Comparison of ENCODE assay signal across 15 cellular contexts in genomic region chrX:96102997-96103396, GRCh38.
DNase-seq lines count a peak whose midpoint lies in the region; ATAC-seq and TF ChIP-seq lines count a peak whose summit lies in the region.
"Had no signal": no experiment of that assay in that cellular context is flagged by ENCODE, and none has a peak within 500 bp of the region (broad histone marks: within the 10 kb centered on the region; RNA-seq: fewer than 3 reads in every experiment).

No MANE protein-coding gene starts in this region.

- no peaks in the 10 kb centered on the region for H4K20me1 ChIP-seq in hepatocyte (ENCODE audit: insufficient read depth, poor library complexity, severe bottlenecking)

- no peak overlapping the region for H3K4me2 ChIP-seq in hepatocyte
- H3K4me2 ChIP-seq: KMS-11 had no signal

- intact Hi-C loops in right cardiac atrium (cut with DNase I), result no loop called here
- intact Hi-C loops in left ventricle myocardium inferior (cut with micrococcal nuclease), result no loop called here
- intact Hi-C loops in left lung (cut with DNase I), result no loop called here

- no peak overlapping the region for H2AFZ ChIP-seq in hepatocyte

- no peaks in the 10 kb centered on the region for H3K9me2 ChIP-seq in hepatocyte (replicated peaks; ENCODE audit: insufficient read depth)

- H3K4me1 ChIP-seq in right cardiac atrium (ENCODE audit: control insufficient read depth, insufficient read depth, low read length), result no peaks in the 10 kb centered on the region
- no peaks in the 10 kb centered on the region for H3K4me1 ChIP-seq in left ventricle myocardium inferior
- H3K4me1 ChIP-seq in left lung, result no peaks in the 10 kb centered on the region
- H3K4me1 ChIP-seq in hepatocyte (ENCODE audit: insufficient read depth), result no peaks in the 10 kb centered on the region

- H3K9me3 ChIP-seq in right cardiac atrium (ENCODE audit: control insufficient read depth, low read length), result no peaks in the 10 kb centered on the region
- H3K9me3 ChIP-seq in left ventricle myocardium inferior (replicated peaks), result no peaks in the 10 kb centered on the region
- H3K9me3 ChIP-seq in left lung, result no peaks in the 10 kb centered on the region
- H3K9me3 ChIP-seq in hepatocyte (ENCODE audit: low read depth), result no peaks in the 10 kb centered on the region
- H3K9me3 ChIP-seq: HAP-1 had no signal

- DNase-seq in right cardiac atrium, result peak in 2 of 3 donors; percentile 6 to 58
- no peak for DNase-seq in left ventricle myocardium inferior
- peak; percentile 1 for DNase-seq in NCI-H2029 treated with DMSO at 0.1 percent for 48 hours (lab: John Stamatoyannopoulos, UW)
- DNase-seq in left lung, result peak; percentile 19 to 29
- DNase-seq in NCI-H226, result no peak
- no peak for DNase-seq in Kasumi-1 (lab: John Stamatoyannopoulos, UW)
- no peak for DNase-seq in hepatocyte (ENCODE audit: low spot score)
- DNase-seq: NCI-H1105, NCI-H187 treated with DMSO at 0.1 percent for 48 hours, NCI-H69, PC-3, SW 1271 had no signal

- no peaks in the 10 kb centered on the region for H3K27me3 ChIP-seq in right cardiac atrium (ENCODE audit: control insufficient read depth, insufficient read depth)
- no peaks in the 10 kb centered on the region for H3K27me3 ChIP-seq in left ventricle myocardium inferior (ENCODE audit: low read depth)
- no peaks in the 10 kb centered on the region for H3K27me3 ChIP-seq in left lung
- H3K27me3 ChIP-seq in hepatocyte, result no peaks in the 10 kb centered on the region

- no peaks in the 10 kb centered on the region for H3K79me2 ChIP-seq in hepatocyte

- TF ChIP-seq CTCF in left ventricle myocardium inferior (IDR thresholded peaks at IDR 0.05; ENCODE audit: borderline replicate concordance), result no peak
- TF ChIP-seq CTCF in left lung (IDR thresholded peaks at IDR 0.05), result no peak
- TF ChIP-seq CTCF in hepatocyte (IDR thresholded peaks at IDR 0.05; ENCODE audit: poor library complexity), result no peak

- H3K27ac ChIP-seq in right cardiac atrium (ENCODE audit: low read length) (no peak overlapping the region), left ventricle myocardium inferior (replicated peaks) (no peak overlapping the region), left lung (no peak overlapping the region), hepatocyte (no peak overlapping the region)
- H3K27ac ChIP-seq: KMS-11 had no signal

- no peak for ATAC-seq in right cardiac atrium
- ATAC-seq in left lung, result no peak
- no peak for ATAC-seq in GM21723 (IDR thresholded peaks at IDR 0.05; ENCODE audit: unreplicated experiment)
- ATAC-seq: PC-3 had no signal

- WGBS in right cardiac atrium, result 83% methylated on average over 9 of the region's 9 CpGs
- 84% methylated on average over 9 of the region's 9 CpGs for WGBS in hepatocyte (ENCODE audit: low lambda C conversion rate, missing lambda C conversion rate)

- H3K4me3 ChIP-seq in right cardiac atrium (ENCODE audit: low read length) (no peak overlapping the region), left ventricle myocardium inferior (no peak overlapping the region), left lung (no peak overlapping the region), hepatocyte (no peak overlapping the region)
- H3K4me3 ChIP-seq: HAP-1 had no signal

- H3K36me3 ChIP-seq in left ventricle myocardium inferior (no peaks in the 10 kb centered on the region), left lung (no peaks in the 10 kb centered on the region), hepatocyte (replicated peaks; ENCODE audit: insufficient read depth, low read depth) (no peaks in the 10 kb centered on the region)
- H3K36me3 ChIP-seq: HAP-1 had no signal

Comparison
In these comparisons a context has a peak if more than half of its experiments do, and no peak if none do; other contexts are left out.
1. DNase-seq: peak in right cardiac atrium (2 of 3), NCI-H2029 treated with DMSO at 0.1 percent for 48 hours (single experiment) and left lung (2 of 2); none in left ventricle myocardium inferior (single experiment), NCI-H226 (single experiment), Kasumi-1 (0 of 2) and hepatocyte (single experiment).